ENCODE assay signal across 8 cellular contexts in genomic region chr19:18328340-18329034, GRCh38. TPM values are rescaled to one million over a fixed set of nuclear protein-coding genes. Genes with fewer than 3 reads are reported as not detected.
A peak's percentile ranks its signal among the peaks of the same experiment; 100 is the strongest.
DNase-seq lines count a peak whose midpoint lies in the region; ATAC-seq and FAIRE-seq lines count a peak whose summit lies in the region.

No MANE protein-coding gene starts in this region.

- H3K4me3 ChIP-seq in mesodermal cell (ENCODE audit: extremely low read depth, insufficient read depth, low read length, poor library complexity, severe bottlenecking) = peak overlapping the region; percentile 18

- H3K9me3 ChIP-seq in mesodermal cell (ENCODE audit: control insufficient read depth, low read length) = no peaks in the 10 kb centered on the region

- peak; percentile 59 for ATAC-seq in GM19468 (IDR thresholded peaks at IDR 0.05; ENCODE audit: extremely low read depth, unreplicated experiment)
- peak; percentile 100 for ATAC-seq in activated CD8-positive, alpha-beta memory T cell treated with anti-CD3 and anti-CD28 coated beads, Interleukin-2, amount 10 ng/mL, durations not matched to agents 7 days and 5 days

- H3K4me1 ChIP-seq in mesodermal cell (ENCODE audit: control insufficient read depth, insufficient read depth, low read length, poor library complexity, severe bottlenecking) = peaks cover 18% of the 10 kb centered on the region

- no peaks in the 10 kb centered on the region for H3K9me3 Mint-ChIP-seq in activated CD8-positive, alpha-beta memory T cell treated with anti-CD3 and anti-CD28 coated beads, Interleukin-2, amount 10 ng/mL, durations not matched to agents 7 days and 5 days (ENCODE audit: low read depth)

- FAIRE-seq in HTR-8/SVneo (lab: Jason Lieb, UNC) (peak; percentile 33), endometrium (lab: Jason Lieb, UNC) (peak; percentile 99)

- H3K4me1 Mint-ChIP-seq in activated CD8-positive, alpha-beta memory T cell treated with anti-CD3 and anti-CD28 coated beads, Interleukin-2, amount 10 ng/mL, durations not matched to agents 7 days and 5 days = peaks cover 23% of the 10 kb centered on the region

- peak; percentile 81 for DNase-seq in CMK (ENCODE audit: low read depth)
- peak; percentile 99 for DNase-seq in HTR-8/SVneo (ENCODE audit: insufficient read length, low spot score)
- DNase-seq in NOMO-1 (lab: John Stamatoyannopoulos, UW; ENCODE audit: unreplicated experiment in 2 of 2) = peak; percentile 88 to 97
- DNase-seq in activated CD8-positive, alpha-beta memory T cell treated with anti-CD3 and anti-CD28 coated beads, Interleukin-2, amount 10 ng/mL, durations not matched to agents 7 days and 5 days = peak; percentile 95
- peak; percentile 75 to 77 for DNase-seq in stimulated activated CD8-positive, alpha-beta memory T cell treated with anti-CD3 and anti-CD28 coated beads, Interleukin-15, amount 100 ng/mL, for 48 hours (ENCODE audit: low read depth in 2 of 2)

- 4 to 11% methylated on average over 6 to 7 of the region's 9 CpGs for WGBS in mesodermal cell (ENCODE audit: insufficient coverage in 2 of 2), 2 experiments

- no peaks in the 10 kb centered on the region for H3K27me3 Mint-ChIP-seq in activated CD8-positive, alpha-beta memory T cell treated with anti-CD3 and anti-CD28 coated beads, Interleukin-2, amount 10 ng/mL, durations not matched to agents 7 days and 5 days

- H3K36me3 Mint-ChIP-seq in activated CD8-positive, alpha-beta memory T cell treated with anti-CD3 and anti-CD28 coated beads, Interleukin-2, amount 10 ng/mL, durations not matched to agents 7 days and 5 days = no peaks in the 10 kb centered on the region

- peak overlapping the region; percentile 51 for H3K27ac ChIP-seq in mesodermal cell (ENCODE audit: low read depth, low read length, severe bottlenecking)

- no peaks in the 10 kb centered on the region for H3K36me3 ChIP-seq in mesodermal cell (ENCODE audit: control insufficient read depth, insufficient read depth, low read length)

- H3K4me3 Mint-ChIP-seq in activated CD8-positive, alpha-beta memory T cell treated with anti-CD3 and anti-CD28 coated beads, Interleukin-2, amount 10 ng/mL, durations not matched to agents 7 days and 5 days = peak overlapping the region; percentile 66

- H3K27ac Mint-ChIP-seq in activated CD8-positive, alpha-beta memory T cell treated with anti-CD3 and anti-CD28 coated beads, Interleukin-2, amount 10 ng/mL, durations not matched to agents 7 days and 5 days = peak overlapping the region; percentile 29

- CTCF ChIA-PET in activated CD8-positive, alpha-beta memory T cell treated with anti-CD3 and anti-CD28 coated beads, Interleukin-2, amount 10 ng/mL, durations not matched to agents 7 days and 5 days (lab: Charles Lee) = interaction anchor here (0.6 to 7.9 kb wide), 42 partner anchors 8 to 519 kb away, joined by 3 to 267 read pairs (median 5); partner anchors contain the start of genes IQCN, JUND, MPV17L2 and RAB3A

RNA-seq across cellular contexts. Expression of gene LSM4, which starts 5.6 kb away (rescaled TPM):
- total RNA-seq in activated CD8-positive, alpha-beta memory T cell treated with anti-CD3 and anti-CD28 coated beads, Interleukin-2, amount 10 ng/mL, durations not matched to agents 7 days and 5 days = 100 to 1,000 TPM; 209 to 236 TPM
- polyA plus RNA-seq in mesodermal cell (2013, experiment 1 of 2) = 196 TPM
- 181 TPM for polyA plus RNA-seq in mesodermal cell (2013, experiment 2 of 2)

RNA-seq across cellular contexts. Expression of gene PGPEP1, which starts 11.9 kb away (rescaled TPM):
- total RNA-seq in activated CD8-positive, alpha-beta memory T cell treated with anti-CD3 and anti-CD28 coated beads, Interleukin-2, amount 10 ng/mL, durations not matched to agents 7 days and 5 days = 10 to 100 TPM; 35.5 to 44.7 TPM
- 12.9 TPM for polyA plus RNA-seq in mesodermal cell (2013, experiment 1 of 2)
- polyA plus RNA-seq in mesodermal cell (2013, experiment 2 of 2) = 9.9 TPM

RNA-seq across cellular contexts. Expression of gene JUND, which starts 47.1 kb away (rescaled TPM):
- total RNA-seq in activated CD8-positive, alpha-beta memory T cell treated with anti-CD3 and anti-CD28 coated beads, Interleukin-2, amount 10 ng/mL, durations not matched to agents 7 days and 5 days = 100 to 1,000 TPM; 498 to 501 TPM
- polyA plus RNA-seq in mesodermal cell (2013, experiment 1 of 2) = 239 TPM
- polyA plus RNA-seq in mesodermal cell (2013, experiment 2 of 2) = 198 TPM

RNA-seq across cellular contexts. Expression of gene IQCN, which starts 54.2 kb away (rescaled TPM):
- total RNA-seq in activated CD8-positive, alpha-beta memory T cell treated with anti-CD3 and anti-CD28 coated beads, Interleukin-2, amount 10 ng/mL, durations not matched to agents 7 days and 5 days = 1 to 10 TPM; 2.2 to 3.1 TPM
- polyA plus RNA-seq in mesodermal cell (2013, experiment 1 of 2) = 1.3 TPM
- 1.4 TPM for polyA plus RNA-seq in mesodermal cell (2013, experiment 2 of 2)

RNA-seq across cellular contexts. Expression of gene GDF15, which starts 57.5 kb away (rescaled TPM):
- total RNA-seq in activated CD8-positive, alpha-beta memory T cell treated with anti-CD3 and anti-CD28 coated beads, Interleukin-2, amount 10 ng/mL, durations not matched to agents 7 days and 5 days = not detected
- polyA plus RNA-seq in mesodermal cell (2013, experiment 1 of 2) = 38.5 TPM
- 29.4 TPM for polyA plus RNA-seq in mesodermal cell (2013, experiment 2 of 2)

Comparison
In these comparisons a context has a peak if more than half of its experiments do, and no peak if none do; other contexts are left out.
1. Peak in every context shown above with its lines: DNase-seq, ATAC-seq, H3K4me3 ChIP-seq and H3K27ac ChIP-seq.